ENCODE assay signal across 11 cellular contexts in the genomic region with DNA sequence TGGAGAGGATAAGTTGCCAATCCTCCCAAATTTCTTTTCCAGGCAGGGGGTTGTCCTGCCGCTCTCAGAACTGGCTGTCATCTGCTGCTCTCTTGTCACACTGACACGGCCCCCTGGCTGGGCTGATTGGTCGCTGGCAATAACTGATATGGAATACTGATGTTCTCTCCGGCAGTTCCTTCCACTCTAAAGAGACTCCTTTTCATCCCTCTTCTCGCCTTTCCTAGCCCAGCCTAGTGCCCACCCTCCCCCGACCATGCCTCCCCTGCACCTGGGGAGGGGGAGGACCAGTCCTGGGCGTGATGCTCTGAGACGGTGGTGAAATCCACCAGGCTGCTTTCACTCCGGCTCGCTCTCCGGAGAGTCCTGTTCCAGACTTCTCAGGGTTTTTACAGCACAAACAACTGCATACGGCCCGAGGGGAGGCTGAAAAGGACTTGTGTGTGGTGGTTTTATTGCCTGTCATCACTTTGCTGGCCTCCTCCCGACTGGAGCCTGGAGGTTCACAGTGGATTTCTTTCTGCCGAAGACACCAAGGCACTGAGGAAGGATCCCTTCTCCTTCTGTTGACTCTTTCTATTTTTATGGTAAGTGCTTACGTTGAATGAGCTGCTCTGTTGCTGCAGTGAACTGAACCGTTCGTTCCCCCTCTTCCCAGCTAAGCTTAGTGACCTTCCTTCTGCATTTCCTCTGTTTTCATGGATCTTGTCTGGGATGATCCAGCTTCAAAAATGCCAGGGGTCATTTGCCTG.
DNase-seq lines count a peak whose midpoint lies in the region.
"Had no signal": no experiment of that assay in that cellular context is flagged by ENCODE, and none has a peak within 500 bp of the region (broad histone marks: within the 10 kb centered on the region; RNA-seq: fewer than 3 reads in every experiment).

A gene (plus strand): TSS at position 336 of the 752 bp plus-strand sequence. CDS start 107,010 bp downstream, outside the sequence.

- DNase-seq in AG08395 (ENCODE audit: low spot score) (peak; percentile 11), NCI-H1105 treated with DMSO at 0.1 percent for 48 hours (lab: John Stamatoyannopoulos, UW) (peak; percentile 60), cerebellar cortex (ENCODE audit: low spot score) (peak; percentile 10), middle frontal gyrus (ENCODE audit: extremely low spot score, low spot score) (peak; percentile 25), NCI-H2196 treated with DMSO at 0.1 percent for 48 hours (lab: John Stamatoyannopoulos, UW; ENCODE audit: unreplicated experiment) (no peak), DMS 273 (lab: John Stamatoyannopoulos, UW; ENCODE audit: unreplicated experiment) (no peak), T-helper 1 cell (no peak), NOMO-1 (lab: John Stamatoyannopoulos, UW; ENCODE audit: unreplicated experiment in 2 of 2) (no peak)
- DNase-seq: activated T-cell treated with anti-CD3 and anti-CD28 coated beads for 4 hours; gastrocnemius medialis; stimulated activated CD4-positive, alpha-beta T cell treated with anti-CD3 and anti-CD28 coated beads, Interleukin-15, amount 100 ng/mL, for 24 hours had no signal

Comparison
In these comparisons a context has a peak if more than half of its experiments do, and no peak if none do; other contexts are left out.
1. DNase-seq: peak in AG08395 (single experiment), NCI-H1105 treated with DMSO at 0.1 percent for 48 hours (single experiment), cerebellar cortex (single experiment) and middle frontal gyrus (single experiment); none in NCI-H2196 treated with DMSO at 0.1 percent for 48 hours (single experiment), DMS 273 (single experiment), T-helper 1 cell (0 of 5) and NOMO-1 (0 of 2).